In genomic region chr1:177163844-177164379, GRCh38 we compare ENCODE assay signal across 10 cellular contexts. TPM values are rescaled to one million over a fixed set of nuclear protein-coding genes. Genes with fewer than 3 reads are reported as not detected.
DNase-seq lines count a peak whose midpoint lies in the region; ATAC-seq and TF ChIP-seq lines count a peak whose summit lies in the region.
"Had no signal": no experiment of that assay in that cellular context is flagged by ENCODE, and none has a peak within 500 bp of the region (broad histone marks: within the 10 kb centered on the region; RNA-seq: fewer than 3 reads in every experiment).

No MANE protein-coding gene starts in this region.

- no peaks in the 10 kb centered on the region for H3K4me1 Mint-ChIP-seq in activated CD4-positive, alpha-beta memory T cell treated with anti-CD3 and anti-CD28 coated beads for 36 hours (ENCODE audit: low read depth)

- TF ChIP-seq EP300 in esophagus muscularis mucosa (IDR thresholded peaks at IDR 0.05) = no peak

- WGBS in heart right ventricle, 2 donors = 4 to 5% methylated on average over 15 of the region's 15 CpGs
- WGBS in esophagus muscularis mucosa = 3% methylated on average over 15 of the region's 15 CpGs

- no peaks in the 10 kb centered on the region for H3K9me3 ChIP-seq in heart right ventricle
- no peaks in the 10 kb centered on the region for H3K9me3 ChIP-seq in esophagus muscularis mucosa
- no peaks in the 10 kb centered on the region for H3K9me3 ChIP-seq in neuron (ENCODE audit: low read length)

- H3K27me3 Mint-ChIP-seq in activated CD4-positive, alpha-beta memory T cell treated with anti-CD3 and anti-CD28 coated beads for 36 hours = peaks cover 17% of the 10 kb centered on the region

- CTCF ChIA-PET in activated CD4-positive, alpha-beta memory T cell treated with anti-CD3 and anti-CD28 coated beads for 36 hours (lab: Charles Lee) = no interaction called here

- H3K36me3 ChIP-seq in heart right ventricle (no peaks in the 10 kb centered on the region), esophagus muscularis mucosa (no peaks in the 10 kb centered on the region), neuron (ENCODE audit: insufficient read depth, low read length) (no peaks in the 10 kb centered on the region)

- no peak for TF ChIP-seq CTCF in heart right ventricle (IDR thresholded peaks at IDR 0.05)
- no peak for TF ChIP-seq CTCF in esophagus muscularis mucosa (IDR thresholded peaks at IDR 0.05)

- intact Hi-C loops in heart right ventricle (cut with DNase I) (no loop called here), left ventricle myocardium superior (cut with micrococcal nuclease) (no loop called here), esophagus muscularis mucosa (cut with DNase I) (no loop called here)
- intact Hi-C loops in activated CD4-positive, alpha-beta memory T cell treated with anti-CD3 and anti-CD28 coated beads for 36 hours (cut with micrococcal nuclease) = no loop called here

- no peaks in the 10 kb centered on the region for H3K36me3 Mint-ChIP-seq in activated CD4-positive, alpha-beta memory T cell treated with anti-CD3 and anti-CD28 coated beads for 36 hours

- peak in 2 of 8 donors; percentile 10 to 30 for ATAC-seq in heart right ventricle
- ATAC-seq in left ventricle myocardium superior = no peak
- ATAC-seq in GM21526 (IDR thresholded peaks at IDR 0.05; ENCODE audit: low FRiP score, unreplicated experiment) = no peak
- ATAC-seq in HG02623 (IDR thresholded peaks at IDR 0.05; ENCODE audit: unreplicated experiment) = no peak

- no peak overlapping the region for H2AFZ ChIP-seq in neuron (ENCODE audit: low read depth, low read length)

- POLR2A ChIA-PET in activated CD4-positive, alpha-beta memory T cell treated with anti-CD3 and anti-CD28 coated beads for 36 hours (lab: Charles Lee) = no interaction called here

- peak overlapping the region in 9 of 10 donors; percentile 26 to 57 (median 44) for H3K4me3 ChIP-seq in heart right ventricle
- peak overlapping the region; percentile 47 to 57 (median 49) for H3K4me3 ChIP-seq in esophagus muscularis mucosa
- H3K4me3 ChIP-seq in neuron (ENCODE audit: low read length) = peak overlapping the region; percentile 11

- peaks cover 0 to 63% (median 59%) of the 10 kb centered on the region in 7 donors for H3K27me3 ChIP-seq in heart right ventricle
- peaks cover 0 to 52% (median 11%) of the 10 kb centered on the region in 4 donors for H3K27me3 ChIP-seq in esophagus muscularis mucosa
- peaks cover 41% of the 10 kb centered on the region for H3K27me3 ChIP-seq in neuron (ENCODE audit: insufficient read depth, low read length)

- no peak overlapping the region for H3K27ac Mint-ChIP-seq in activated CD4-positive, alpha-beta memory T cell treated with anti-CD3 and anti-CD28 coated beads for 36 hours

- DNase-seq in heart right ventricle = no peak
- no peak for DNase-seq in left ventricle myocardium superior
- no peak for DNase-seq in esophagus muscularis mucosa (ENCODE audit: extremely low spot score)
- DNase-seq in SW 1271 (lab: John Stamatoyannopoulos, UW) = no peak
- no peak for DNase-seq in activated CD4-positive, alpha-beta memory T cell treated with anti-CD3 and anti-CD28 coated beads for 36 hours
- DNase-seq: activated T-cell treated with anti-CD3 and anti-CD28 coated beads, Interleukin-2, amount 50 U/mL, for 1 hour had no signal

- peaks cover 0 to 13% (median 3%) of the 10 kb centered on the region in 9 donors for H3K4me1 ChIP-seq in heart right ventricle
- peaks cover 11 to 14% (median 13%) of the 10 kb centered on the region in 4 donors for H3K4me1 ChIP-seq in esophagus muscularis mucosa
- H3K4me1 ChIP-seq in neuron (ENCODE audit: insufficient read depth, low read length) = no peaks in the 10 kb centered on the region

- no peaks in the 10 kb centered on the region for H3K9me3 Mint-ChIP-seq in activated CD4-positive, alpha-beta memory T cell treated with anti-CD3 and anti-CD28 coated beads for 36 hours

- no peak for TF ChIP-seq POLR2A in esophagus muscularis mucosa (IDR thresholded peaks at IDR 0.05; ENCODE audit: low read depth)

- H3K27ac ChIP-seq in heart right ventricle (no peak overlapping the region), esophagus muscularis mucosa (replicated peaks in 1 of 4) (no peak overlapping the region)

- H3K4me3 Mint-ChIP-seq in activated CD4-positive, alpha-beta memory T cell treated with anti-CD3 and anti-CD28 coated beads for 36 hours = no peak overlapping the region

RNA-seq across cellular contexts. Expression of gene ASTN1, which starts 0.6 kb away (rescaled TPM):
- total RNA-seq in heart right ventricle = under 1 TPM; 0.21 to 0.88 (median 0.41) TPM
- polyA plus RNA-seq in heart right ventricle = under 1 TPM; 0.14 to 0.15 TPM
- total RNA-seq in left ventricle myocardium superior = 0.22 TPM
- total RNA-seq in esophagus muscularis mucosa = 1 to 10 TPM; 1.2 to 2.2 (median 1.6) TPM
- not detected for total RNA-seq in activated CD4-positive, alpha-beta memory T cell treated with anti-CD3 and anti-CD28 coated beads for 36 hours
- total RNA-seq: dermis microvascular lymphatic vessel endothelial cell had no signal

RNA-seq across cellular contexts. Expression of gene BRINP2, which starts 6.8 kb away (rescaled TPM):
- total RNA-seq in heart right ventricle (under 1 TPM in 8 of 10 donors, not detected in 2; 0.15 to 0.66 (median 0.29) TPM), left ventricle myocardium superior (0.55 TPM), esophagus muscularis mucosa (1 to 10 TPM in 1 of 4 donors, under 1 TPM in 3; 0.42 to 1.7 (median 0.70) TPM)
- under 1 TPM; 0.19 to 0.22 TPM for polyA plus RNA-seq in heart right ventricle
- total RNA-seq in activated CD4-positive, alpha-beta memory T cell treated with anti-CD3 and anti-CD28 coated beads for 36 hours = not detected
- total RNA-seq: dermis microvascular lymphatic vessel endothelial cell had no signal
